In genomic region chrX:108304210-108304609, GRCh38 we compare ENCODE assay signal across 9 cellular contexts.
DNase-seq lines count a peak whose midpoint lies in the region; TF ChIP-seq lines count a peak whose summit lies in the region.
"Had no signal": no experiment of that assay in that cellular context is flagged by ENCODE, and none has a peak within 500 bp of the region (broad histone marks: within the 10 kb centered on the region; RNA-seq: fewer than 3 reads in every experiment).

No MANE protein-coding gene starts in this region.

- no peak overlapping the region for H3K4me3 ChIP-seq in smooth muscle cell
- H3K4me3 ChIP-seq in tibial artery = no peak overlapping the region

- H3K79me2 ChIP-seq in smooth muscle cell (ENCODE audit: low read depth) = no peaks in the 10 kb centered on the region

- H3K9me3 ChIP-seq in smooth muscle cell (replicated peaks; ENCODE audit: low read depth) (no peaks in the 10 kb centered on the region), tibial artery (no peaks in the 10 kb centered on the region)

- peaks cover 5% of the 10 kb centered on the region for H3F3A ChIP-seq in smooth muscle cell (ENCODE audit: low read depth)

- H3K4me1 ChIP-seq in smooth muscle cell (ENCODE audit: low read depth) (peaks cover 13% of the 10 kb centered on the region), tibial artery (peaks cover 0 to 16% (median 0%) of the 10 kb centered on the region in 4 donors)

- no peaks in the 10 kb centered on the region for H3K36me3 ChIP-seq in smooth muscle cell (ENCODE audit: low read depth)
- no peaks in the 10 kb centered on the region for H3K36me3 ChIP-seq in tibial artery

- no peaks in the 10 kb centered on the region for H4K20me1 ChIP-seq in smooth muscle cell (ENCODE audit: low read depth)

- H3K4me2 ChIP-seq in smooth muscle cell = peak overlapping the region; percentile 28

- intact Hi-C loops in tibial artery (cut with DNase I; ENCODE audit: low total_unique reads) = no loop called here

- WGBS in smooth muscle cell (ENCODE audit: low lambda C conversion rate) = 19% methylated on average over 5 of the region's 5 CpGs

- H3K27ac ChIP-seq in smooth muscle cell (ENCODE audit: low read depth) (no peak overlapping the region), tibial artery (no peak overlapping the region)

- TF ChIP-seq CTCF in smooth muscle cell (IDR thresholded peaks at IDR 0.05; ENCODE audit: borderline replicate concordance, insufficient read depth, poor library complexity, severe bottlenecking) = peak; percentile 39
- peak in 1 of 2 experiments; percentile 8 for TF ChIP-seq CTCF in tibial artery (IDR thresholded peaks at IDR 0.05)

- peak; percentile 19 for DNase-seq in SIG-M5 treated with dmso at 0.1 percent for 504 hours (lab: John Stamatoyannopoulos, UW; ENCODE audit: unreplicated experiment)
- DNase-seq in SIG-M5 (lab: John Stamatoyannopoulos, UW) = no peak
- peak; percentile 50 for DNase-seq in NCI-H1092 treated with DMSO at 0.1 percent for 48 hours (lab: John Stamatoyannopoulos, UW)
- peak; percentile 41 for DNase-seq in dermis blood vessel endothelial cell
- no peak for DNase-seq in smooth muscle cell (lab: John Stamatoyannopoulos, UW; ENCODE audit: unreplicated experiment)
- no peak for DNase-seq in NCI-H146 (lab: John Stamatoyannopoulos, UW)
- DNase-seq in NCI-H226 = no peak
- DNase-seq in tibial artery = no peak
- DNase-seq: effector CD4-positive, alpha-beta T cell had no signal

- H3K9ac ChIP-seq in smooth muscle cell (ENCODE audit: low read depth) = no peak overlapping the region

- H2AFZ ChIP-seq in smooth muscle cell (ENCODE audit: low read depth) = no peak overlapping the region

- no peaks in the 10 kb centered on the region for H3K27me3 ChIP-seq in smooth muscle cell (ENCODE audit: low read depth)
- H3K27me3 ChIP-seq in tibial artery = no peaks in the 10 kb centered on the region

Comparison
In these comparisons a context has a peak if more than half of its experiments do, and no peak if none do; other contexts are left out.
1. DNase-seq: peak in SIG-M5 treated with dmso at 0.1 percent for 504 hours (single experiment), NCI-H1092 treated with DMSO at 0.1 percent for 48 hours (single experiment) and dermis blood vessel endothelial cell (single experiment); none in SIG-M5 (single experiment), smooth muscle cell (single experiment), NCI-H146 (single experiment), NCI-H226 (single experiment) and tibial artery (0 of 2).